In the genomic region with DNA sequence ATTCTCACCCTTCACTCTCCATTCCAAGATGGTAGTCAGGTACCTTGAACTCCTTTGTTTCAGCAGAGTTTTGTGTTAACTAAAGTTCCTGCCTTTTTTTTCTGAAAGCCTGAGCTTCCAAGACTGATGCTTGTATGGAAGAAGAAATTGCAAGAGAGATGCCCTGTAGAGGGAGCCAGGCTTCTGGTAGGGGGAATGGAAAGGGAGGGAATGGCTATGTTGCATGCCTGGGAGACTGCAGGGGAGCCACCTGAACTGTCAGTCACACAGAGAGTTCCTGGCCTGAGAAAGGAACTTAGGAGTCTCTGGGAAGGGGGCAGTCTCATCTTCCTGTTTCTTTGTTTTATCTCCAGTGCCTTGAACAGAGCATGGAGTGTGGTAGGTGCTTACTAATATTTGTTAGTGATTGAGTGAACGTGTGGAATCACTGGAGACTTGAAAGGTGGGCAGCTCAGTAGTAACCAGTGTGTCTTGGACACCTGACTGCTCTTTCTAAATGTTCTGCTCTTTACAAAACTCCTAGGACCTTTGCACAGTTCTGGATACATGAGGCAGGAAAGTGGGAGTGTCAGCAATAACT, we compare ENCODE assay signal across 9 cellular contexts.
DNase-seq lines count a peak whose midpoint lies in the region; ATAC-seq and TF ChIP-seq lines count a peak whose summit lies in the region.
"Had no signal": no experiment of that assay in that cellular context is flagged by ENCODE, and none has a peak within 500 bp of the region (broad histone marks: within the 10 kb centered on the region; RNA-seq: fewer than 3 reads in every experiment).

No MANE protein-coding gene starts in this region.

- H3K4me1 Mint-ChIP-seq in endodermal cell: peaks cover 19% of the 10 kb centered on the region
- H3K4me1 Mint-ChIP-seq in activated naive CD4-positive, alpha-beta T cell treated with anti-CD3 and anti-CD28 coated beads, Interleukin-2, amount 10 ng/mL, durations not matched to agents 7 days and 5 days: no peaks in the 10 kb centered on the region

- H3K4me3 Mint-ChIP-seq in endodermal cell: no peak overlapping the region
- no peak overlapping the region for H3K4me3 Mint-ChIP-seq in activated naive CD4-positive, alpha-beta T cell treated with anti-CD3 and anti-CD28 coated beads, Interleukin-2, amount 10 ng/mL, durations not matched to agents 7 days and 5 days
- H3K4me3 Mint-ChIP-seq: activated T-cell treated with anti-CD3 and anti-CD28 coated beads, Interleukin-2, amount 50 U/mL, for 24 hours had no signal

- no peaks in the 10 kb centered on the region for H3K36me3 Mint-ChIP-seq in endodermal cell (ENCODE audit: low read depth)
- no peaks in the 10 kb centered on the region for H3K36me3 Mint-ChIP-seq in activated naive CD4-positive, alpha-beta T cell treated with anti-CD3 and anti-CD28 coated beads, Interleukin-2, amount 10 ng/mL, durations not matched to agents 7 days and 5 days

- H2BK12ac ChIP-seq in neuronal stem cell (ENCODE audit: low read length): no peak overlapping the region

- H2AK5ac ChIP-seq in neuronal stem cell (ENCODE audit: low read depth, low read length): no peak overlapping the region

- H3K27me3 ChIP-seq in endodermal cell (ENCODE audit: control insufficient read depth, insufficient read depth, low read length, poor library complexity, severe bottlenecking) (no peaks in the 10 kb centered on the region), neuronal stem cell (ENCODE audit: control insufficient read depth in 3 of 3, insufficient read depth in 3 of 3, low read depth in 1 of 3, low read length in 3 of 3) (no peaks in the 10 kb centered on the region)
- H3K27me3 ChIP-seq: esophagus muscularis mucosa had no signal

- H3K9me3 ChIP-seq in endodermal cell (ENCODE audit: control insufficient read depth, low read length) (no peaks in the 10 kb centered on the region), neuronal stem cell (replicated peaks in 1 of 2; ENCODE audit: control insufficient read depth in 2 of 2, insufficient read depth in 1 of 2, low read depth in 1 of 2, low read length in 2 of 2) (no peaks in the 10 kb centered on the region)
- H3K9me3 ChIP-seq: esophagus muscularis mucosa had no signal

- no peak overlapping the region for H4K91ac ChIP-seq in neuronal stem cell (ENCODE audit: low read depth, low read length, poor library complexity)

- TF ChIP-seq CTCF in GM10248 (IDR thresholded peaks at IDR 0.05; ENCODE audit: control extremely low read depth, extremely low read depth, low read depth, missing control alignments) (peak; percentile 5), endodermal cell (conservative IDR thresholded peaks at IDR 0.05) (peak; percentile 84)

- H3K4ac ChIP-seq in neuronal stem cell (ENCODE audit: low read length): no peak overlapping the region

- 0% methylated on average over 1 of the region's 1 CpG for whole genome bisulfite sequencing in endodermal cell (ENCODE audit: insufficient coverage in 1 of 2, insufficient read length in 1 of 2), 2 experiments
- no CpG with 5 or more reads among the region's 1 CpG for whole genome bisulfite sequencing in neuronal stem cell (ENCODE audit: extremely low coverage in 2 of 2, insufficient read length in 2 of 2, insufficient replicate concordance in 1 of 2), 2 donors

- H3K36me3 ChIP-seq in endodermal cell (ENCODE audit: control insufficient read depth, insufficient read depth, low read length) (no peaks in the 10 kb centered on the region), neuronal stem cell (replicated peaks in 1 of 2; ENCODE audit: control insufficient read depth in 2 of 2, insufficient read depth in 2 of 2, low read length in 2 of 2) (no peaks in the 10 kb centered on the region)
- H3K36me3 ChIP-seq: esophagus muscularis mucosa had no signal

- POLR2A ChIA-PET in GM10248 (lab: Yijun Ruan, JAX): no interaction called here

- H2BK5ac ChIP-seq in neuronal stem cell (ENCODE audit: low read length): no peak overlapping the region

- DNase-seq in GM10248 (ENCODE audit: extremely low spot score) (no peak), NCI-H146 (lab: John Stamatoyannopoulos, UW) (peak; percentile 25), endodermal cell (peak; percentile 94), neuronal stem cell (ENCODE audit: low spot score) (peak; percentile 48), MV-4-11 (lab: John Stamatoyannopoulos, UW) (no peak)
- DNase-seq in activated naive CD4-positive, alpha-beta T cell treated with anti-CD3 and anti-CD28 coated beads, Interleukin-2, amount 10 ng/mL, durations not matched to agents 7 days and 5 days: no peak
- DNase-seq: activated T-cell treated with anti-CD3 and anti-CD28 coated beads, Interleukin-2, amount 50 U/mL, for 24 hours had no signal

- H4K8ac ChIP-seq in neuronal stem cell (ENCODE audit: low read depth, low read length): no peak overlapping the region

- H3K14ac ChIP-seq in neuronal stem cell (ENCODE audit: low read length): no peak overlapping the region

- H3K4me2 ChIP-seq in neuronal stem cell (ENCODE audit: insufficient read depth, low read length, poor library complexity, severe bottlenecking): no peak overlapping the region

- no peak overlapping the region for H3K4me3 ChIP-seq in endodermal cell (ENCODE audit: low read length)
- no peak overlapping the region for H3K4me3 ChIP-seq in neuronal stem cell (ENCODE audit: low read length in 2 of 2)
- H3K4me3 ChIP-seq: esophagus muscularis mucosa had no signal

- H2AFZ ChIP-seq in neuronal stem cell (ENCODE audit: low read length): no peak overlapping the region

- H2BK120ac ChIP-seq in neuronal stem cell (ENCODE audit: low read depth, low read length): no peak overlapping the region

- no peak overlapping the region for H3K27ac ChIP-seq in endodermal cell (ENCODE audit: low read depth, low read length)
- H3K27ac ChIP-seq in neuronal stem cell (replicated peaks; ENCODE audit: low read length): no peak overlapping the region
- H3K27ac ChIP-seq: esophagus muscularis mucosa had no signal

- no peak overlapping the region for H3K18ac ChIP-seq in neuronal stem cell (ENCODE audit: low read length)

- no peaks in the 10 kb centered on the region for H3K79me1 ChIP-seq in neuronal stem cell (ENCODE audit: low read depth, low read length)

- H3K23ac ChIP-seq in neuronal stem cell (ENCODE audit: low read depth, low read length, poor library complexity): no peak overlapping the region

- no peak for ATAC-seq in GM18867 (IDR thresholded peaks at IDR 0.05; ENCODE audit: unreplicated experiment)

- CTCF ChIA-PET in GM10248 (lab: Yijun Ruan, JAX): no interaction called here
- CTCF ChIA-PET in activated naive CD4-positive, alpha-beta T cell treated with anti-CD3 and anti-CD28 coated beads, Interleukin-2, amount 10 ng/mL, durations not matched to agents 7 days and 5 days (lab: Charles Lee): no interaction called here

- H3K9ac ChIP-seq in endodermal cell (ENCODE audit: extremely low read depth, low read length, poor library complexity, severe bottlenecking) (no peak overlapping the region), neuronal stem cell (ENCODE audit: low read depth, low read length, poor library complexity) (no peak overlapping the region)

- peak overlapping the region; percentile 15 for H3K27ac Mint-ChIP-seq in endodermal cell
- no peak overlapping the region for H3K27ac Mint-ChIP-seq in activated naive CD4-positive, alpha-beta T cell treated with anti-CD3 and anti-CD28 coated beads, Interleukin-2, amount 10 ng/mL, durations not matched to agents 7 days and 5 days
- H3K27ac Mint-ChIP-seq: activated T-cell treated with anti-CD3 and anti-CD28 coated beads, Interleukin-2, amount 50 U/mL, for 24 hours had no signal

- H3K4me1 ChIP-seq in endodermal cell (ENCODE audit: control insufficient read depth, insufficient read depth, low read length) (no peaks in the 10 kb centered on the region), neuronal stem cell (ENCODE audit: control insufficient read depth in 2 of 2, insufficient read depth in 1 of 2, low read depth in 1 of 2, low read length in 2 of 2) (no peaks in the 10 kb centered on the region)
- H3K4me1 ChIP-seq: esophagus muscularis mucosa had no signal

- H3K9me3 Mint-ChIP-seq in endodermal cell: no peaks in the 10 kb centered on the region
- no peaks in the 10 kb centered on the region for H3K9me3 Mint-ChIP-seq in activated naive CD4-positive, alpha-beta T cell treated with anti-CD3 and anti-CD28 coated beads, Interleukin-2, amount 10 ng/mL, durations not matched to agents 7 days and 5 days
- H3K9me3 Mint-ChIP-seq: activated T-cell treated with anti-CD3 and anti-CD28 coated beads, Interleukin-2, amount 50 U/mL, for 24 hours had no signal

- H3K27me3 Mint-ChIP-seq in endodermal cell (ENCODE audit: insufficient read depth): no peaks in the 10 kb centered on the region
- no peaks in the 10 kb centered on the region for H3K27me3 Mint-ChIP-seq in activated naive CD4-positive, alpha-beta T cell treated with anti-CD3 and anti-CD28 coated beads, Interleukin-2, amount 10 ng/mL, durations not matched to agents 7 days and 5 days
- H3K27me3 Mint-ChIP-seq: activated T-cell treated with anti-CD3 and anti-CD28 coated beads, Interleukin-2, amount 50 U/mL, for 24 hours had no signal

- H2BK15ac ChIP-seq in neuronal stem cell (ENCODE audit: low read length): no peak overlapping the region

Comparison
In these comparisons a context has a peak if more than half of its experiments do, and no peak if none do; other contexts are left out.
1. DNase-seq: peak in NCI-H146 (single experiment), endodermal cell (single experiment) and neuronal stem cell (single experiment); none in GM10248 (single experiment), activated naive CD4-positive, alpha-beta T cell treated with anti-CD3 and anti-CD28 coated beads, Interleukin-2, amount 10 ng/mL, durations not matched to agents 7 days and 5 days (single experiment) and MV-4-11 (single experiment).